In genomic region chr9:4299006-4299795, GRCh38 we compare ENCODE assay signal across 8 cellular contexts. TPM values are rescaled to one million over a fixed set of nuclear protein-coding genes. Genes with fewer than 3 reads are reported as not detected.
DNase-seq lines count a peak whose midpoint lies in the region; ATAC-seq and TF ChIP-seq lines count a peak whose summit lies in the region.

No MANE protein-coding gene starts in this region.

- peaks cover 15% of the 10 kb centered on the region for H3K4me1 Mint-ChIP-seq in GM23338
- peaks cover 4% of the 10 kb centered on the region for H3K4me1 Mint-ChIP-seq in endodermal cell

- intact Hi-C loops in mucosa of descending colon (cut with DNase I, micrococcal nuclease), result no loop called here

- H3K9me3 Mint-ChIP-seq in GM23338, result no peaks in the 10 kb centered on the region
- no peaks in the 10 kb centered on the region for H3K9me3 Mint-ChIP-seq in endodermal cell

- no peaks in the 10 kb centered on the region for H4K20me1 ChIP-seq in GM23338 (replicated peaks; ENCODE audit: insufficient read depth)

- H3K27me3 Mint-ChIP-seq in GM23338 (ENCODE audit: insufficient read depth, low read depth, poor library complexity), result peaks cover 40% of the 10 kb centered on the region
- peaks cover 66% of the 10 kb centered on the region for H3K27me3 Mint-ChIP-seq in endodermal cell (ENCODE audit: insufficient read depth)

- H3K4me3 ChIP-seq in GM23338, result peak overlapping the region; percentile 85
- peak overlapping the region; percentile 81 for H3K4me3 ChIP-seq in endodermal cell (ENCODE audit: low read length)
- peak overlapping the region; percentile 27 for H3K4me3 ChIP-seq in mucosa of descending colon
- peak overlapping the region; percentile 81 for H3K4me3 ChIP-seq in thoracic aorta

- no peak overlapping the region for H3K27ac Mint-ChIP-seq in GM23338
- no peak overlapping the region for H3K27ac Mint-ChIP-seq in endodermal cell

- H3K27me3 ChIP-seq in GM23338 (ENCODE audit: insufficient read depth) (peaks cover 68% of the 10 kb centered on the region), endodermal cell (ENCODE audit: control insufficient read depth, insufficient read depth, low read length, poor library complexity, severe bottlenecking) (peaks cover 55% of the 10 kb centered on the region), thoracic aorta (replicated peaks; ENCODE audit: insufficient read depth) (no peaks in the 10 kb centered on the region)

- H2AFZ ChIP-seq in GM23338, result peak overlapping the region; percentile 96

- peak overlapping the region; percentile 96 for H3K4me2 ChIP-seq in GM23338

- H3K9me3 ChIP-seq in endodermal cell (ENCODE audit: control insufficient read depth, low read length), result no peaks in the 10 kb centered on the region
- no peaks in the 10 kb centered on the region for H3K9me3 ChIP-seq in mucosa of descending colon
- no peaks in the 10 kb centered on the region for H3K9me3 ChIP-seq in thoracic aorta

- peak overlapping the region; percentile 29 for H3K9ac ChIP-seq in endodermal cell (ENCODE audit: extremely low read depth, low read length, poor library complexity, severe bottlenecking)

- no peak overlapping the region for H3K27ac ChIP-seq in GM23338 (ENCODE audit: low read depth)
- no peak overlapping the region for H3K27ac ChIP-seq in endodermal cell (ENCODE audit: low read depth, low read length)
- peak overlapping the region; percentile 98 to 99 for H3K27ac ChIP-seq in thoracic aorta

- H3F3A ChIP-seq in GM23338 (replicated peaks; ENCODE audit: low read depth), result no peaks in the 10 kb centered on the region

- no peaks in the 10 kb centered on the region for H3K79me2 ChIP-seq in GM23338 (replicated peaks; ENCODE audit: insufficient read depth)

- no peaks in the 10 kb centered on the region for H3K36me3 Mint-ChIP-seq in GM23338 (ENCODE audit: low read depth)
- no peaks in the 10 kb centered on the region for H3K36me3 Mint-ChIP-seq in endodermal cell (ENCODE audit: low read depth)

- H3K4me1 ChIP-seq in GM23338 (ENCODE audit: insufficient read depth) (peaks cover 4% of the 10 kb centered on the region; the same call in 1 of the 2 replicates), endodermal cell (ENCODE audit: control insufficient read depth, insufficient read depth, low read length) (peaks cover 3% of the 10 kb centered on the region), mucosa of descending colon (ENCODE audit: low read depth) (no peaks in the 10 kb centered on the region), thoracic aorta (ENCODE audit: control insufficient read depth in 1 of 2, low read depth in 2 of 2) (peaks cover 12 to 47% of the 10 kb centered on the region in 2 donors)

- 1% methylated on average over 29 to 60 of the region's 60 CpGs for WGBS in endodermal cell (ENCODE audit: insufficient coverage in 1 of 2, insufficient read length in 1 of 2), 2 experiments

- no peaks in the 10 kb centered on the region for H3K9me2 ChIP-seq in GM23338 (ENCODE audit: insufficient read depth)

- H3K4me3 Mint-ChIP-seq in GM23338 (peak overlapping the region; percentile 91), endodermal cell (peak overlapping the region; percentile 85)

- peak; percentile 27 for ATAC-seq in GM23338
- peak; percentile 6 for ATAC-seq in mucosa of descending colon
- ATAC-seq in thoracic aorta (ENCODE audit: insufficient number of reproducible peaks, low FRiP score, low read depth), result no peak
- ATAC-seq in HG02623 (IDR thresholded peaks at IDR 0.05; ENCODE audit: unreplicated experiment), result no peak

- no peak for TF ChIP-seq CTCF in GM23338 (conservative IDR thresholded peaks at IDR 0.05; ENCODE audit: low read depth in 2 of 2)
- TF ChIP-seq CTCF in endodermal cell (conservative IDR thresholded peaks at IDR 0.05), result no peak
- no peak for TF ChIP-seq CTCF in mucosa of descending colon (IDR thresholded peaks at IDR 0.05)
- no peak for TF ChIP-seq CTCF in thoracic aorta (IDR thresholded peaks at IDR 0.05)

- H3K36me3 ChIP-seq in GM23338 (ENCODE audit: insufficient read depth), result no peaks in the 10 kb centered on the region
- no peaks in the 10 kb centered on the region for H3K36me3 ChIP-seq in endodermal cell (ENCODE audit: control insufficient read depth, insufficient read depth, low read length)
- H3K36me3 ChIP-seq in mucosa of descending colon (ENCODE audit: low read depth), result no peaks in the 10 kb centered on the region
- H3K36me3 ChIP-seq in thoracic aorta, result no peaks in the 10 kb centered on the region

- DNase-seq in 8988T, result peak; percentile 15
- peak; percentile 72 for DNase-seq in GM23338 (ENCODE audit: low spot score)
- DNase-seq in activated CD4-positive, alpha-beta T cell treated with anti-CD3 and anti-CD28 coated beads for 4 hours, result peak; percentile 19 to 24
- peak; percentile 75 for DNase-seq in endodermal cell
- peak; percentile 44 to 62 (median 51) for DNase-seq in mucosa of descending colon
- no peak for DNase-seq in thoracic aorta (ENCODE audit: low spot score)
- no peak for DNase-seq in UCSD-AML1 (lab: John Stamatoyannopoulos, UW; ENCODE audit: unreplicated experiment)

TF ChIP-seq in GM23338, 12 proteins besides CTCF, POLR2A, EP300 and RAD21:
- TF ChIP-seq ZNF331 (CRISPR knock-in tag; IDR thresholded peaks at IDR 0.05; ENCODE audit: low read depth) (no peak), EZH2 (IDR thresholded peaks at IDR 0.05; ENCODE audit: low read depth, unreplicated experiment) (peak; percentile 88)

RNA-seq across cellular contexts. Expression of gene GLIS3, which starts 0.7 kb away (rescaled TPM):
- 0.16 and 0.52 TPM in 2 replicates for total RNA-seq in GM23338 (2014; rRNA removed; shearing (Covaris generic))
- polyA plus RNA-seq in GM23338 (2016; fragmentation: Nextera tagmentation; extraction: Ambion mirVana), result 0.14 and 0.39 TPM in 2 replicates
- 1 to 10 TPM; 1.5 to 1.9 TPM for total RNA-seq in endodermal cell
- 7.0 TPM for polyA plus RNA-seq in endodermal cell (2013, experiment 1 of 2)
- polyA plus RNA-seq in endodermal cell (2013, experiment 2 of 2), result 6.8 TPM
- total RNA-seq in mucosa of descending colon, result 10 to 100 TPM; 14.3 to 25.7 (median 15.8) TPM
- 100 to 1,000 TPM in 1 of 2 donors, 10 to 100 TPM in 1; 40.8 to 104 TPM for total RNA-seq in thoracic aorta

Comparison
In these comparisons a context has a peak if more than half of its experiments do, and no peak if none do; other contexts are left out.
1. DNase-seq: peak in 8988T (single experiment), GM23338 (single experiment), activated CD4-positive, alpha-beta T cell treated with anti-CD3 and anti-CD28 coated beads for 4 hours (2 of 2), endodermal cell (single experiment) and mucosa of descending colon (3 of 3); none in thoracic aorta (single experiment) and UCSD-AML1 (single experiment).
2. ATAC-seq: peak in GM23338 (single experiment) and mucosa of descending colon (single experiment); none in thoracic aorta (single experiment) and HG02623 (single experiment).
3. H3K27ac ChIP-seq: peak in thoracic aorta (2 of 2); none in GM23338 (single experiment) and endodermal cell (single experiment).
4. H3K4me3 ChIP-seq: peak in every context shown above with its lines; median percentile 85 in GM23338; 81 in endodermal cell; 81 in thoracic aorta; 27 in mucosa of descending colon.
5. RNA of gene GLIS3, which starts 0.7 kb away (total RNA-seq): 40.8 to 104 TPM in thoracic aorta and 14.3 to 25.7 TPM in mucosa of descending colon; 1.5 to 1.9 TPM in endodermal cell and 0.16 to 0.52 TPM in GM23338; every median in the first group is over 4 times any median in the second.